17 cellular contexts compared by ENCODE assay signal in genomic region chr16:69407702-69408323, GRCh38. TPM values are rescaled to one million over a fixed set of nuclear protein-coding genes. Genes with fewer than 3 reads are reported as not detected.
A peak's percentile ranks its signal among the peaks of the same experiment; 100 is the strongest.
DNase-seq lines count a peak whose midpoint lies in the region; ATAC-seq, FAIRE-seq and TF ChIP-seq lines count a peak whose summit lies in the region.
"Had no signal": no experiment of that assay in that cellular context is flagged by ENCODE, and none has a peak within 500 bp of the region (broad histone marks: within the 10 kb centered on the region; RNA-seq: fewer than 3 reads in every experiment).

No MANE protein-coding gene starts in this region.

- H3K4me1 ChIP-seq in left ventricle myocardium inferior = peaks cover 42% of the 10 kb centered on the region
- H3K4me1 ChIP-seq in neural progenitor cell = no peaks in the 10 kb centered on the region

- H3K27ac Mint-ChIP-seq in brain (peak overlapping the region in 3 of 5 experiments; percentile 49 to 79 (median 67)), neural progenitor cell (peak overlapping the region; percentile 79)
- H3K27ac Mint-ChIP-seq in activated T-helper 2 cell treated with anti-CD3 and anti-CD28 coated beads, Interferon-gamma antibody, Interleukin-2, Interleukin-4, amounts not matched to agents 10 μg/mL and 5 μg/mL and 100 μg/mL, durations not matched to agents 14 hours and 24 hours and 36 hours = no peak overlapping the region

- H4K20me1 ChIP-seq in neural progenitor cell (ENCODE audit: low read depth) = no peaks in the 10 kb centered on the region

- no peak overlapping the region for H3K4me2 ChIP-seq in neural progenitor cell

- H3K4me1 Mint-ChIP-seq in brain (peaks cover 24% of the 10 kb centered on the region), neural progenitor cell (peaks cover 23% of the 10 kb centered on the region)
- H3K4me1 Mint-ChIP-seq in activated T-helper 2 cell treated with anti-CD3 and anti-CD28 coated beads, Interferon-gamma antibody, Interleukin-2, Interleukin-4, amounts not matched to agents 10 μg/mL and 5 μg/mL and 100 μg/mL, durations not matched to agents 14 hours and 24 hours and 36 hours (ENCODE audit: low read depth) = peaks cover 12% of the 10 kb centered on the region

- H3K27me3 Mint-ChIP-seq in brain (no peaks in the 10 kb centered on the region), neural progenitor cell (ENCODE audit: insufficient read depth, low read depth) (no peaks in the 10 kb centered on the region)
- H3K27me3 Mint-ChIP-seq in activated T-helper 2 cell treated with anti-CD3 and anti-CD28 coated beads, Interferon-gamma antibody, Interleukin-2, Interleukin-4, amounts not matched to agents 10 μg/mL and 5 μg/mL and 100 μg/mL, durations not matched to agents 14 hours and 24 hours and 36 hours (ENCODE audit: low read depth) = no peaks in the 10 kb centered on the region

- H3K4me3 Mint-ChIP-seq in brain (peak overlapping the region in 1 of 5 experiments; percentile 18), neural progenitor cell (no peak overlapping the region)
- no peak overlapping the region for H3K4me3 Mint-ChIP-seq in activated T-helper 2 cell treated with anti-CD3 and anti-CD28 coated beads, Interferon-gamma antibody, Interleukin-2, Interleukin-4, amounts not matched to agents 10 μg/mL and 5 μg/mL and 100 μg/mL, durations not matched to agents 14 hours and 24 hours and 36 hours (ENCODE audit: low read depth)

- H3F3A ChIP-seq in neural progenitor cell (ENCODE audit: low read depth) = no peaks in the 10 kb centered on the region

- H3K9me3 Mint-ChIP-seq in brain = no peaks in the 10 kb centered on the region
- H3K9me3 Mint-ChIP-seq in neural progenitor cell = no peaks in the 10 kb centered on the region
- H3K9me3 Mint-ChIP-seq in activated T-helper 2 cell treated with anti-CD3 and anti-CD28 coated beads, Interferon-gamma antibody, Interleukin-2, Interleukin-4, amounts not matched to agents 10 μg/mL and 5 μg/mL and 100 μg/mL, durations not matched to agents 14 hours and 24 hours and 36 hours = no peaks in the 10 kb centered on the region

- FAIRE-seq in frontal cortex (lab: Jason Lieb, UNC) = no peak
- FAIRE-seq: GM12878 had no signal

- H3K27me3 ChIP-seq in left ventricle myocardium inferior (ENCODE audit: low read depth) (no peaks in the 10 kb centered on the region), neural progenitor cell (no peaks in the 10 kb centered on the region)

- H3K9me3 ChIP-seq in left ventricle myocardium inferior (replicated peaks) = no peaks in the 10 kb centered on the region
- H3K9me3 ChIP-seq in neural progenitor cell (ENCODE audit: low read depth) = no peaks in the 10 kb centered on the region

- no peaks in the 10 kb centered on the region for H3K36me3 ChIP-seq in left ventricle myocardium inferior
- H3K36me3 ChIP-seq in neural progenitor cell = no peaks in the 10 kb centered on the region

- H3K27ac ChIP-seq in left ventricle myocardium inferior (replicated peaks) = peak overlapping the region; percentile 28
- no peak overlapping the region for H3K27ac ChIP-seq in neural progenitor cell

- H3K9ac ChIP-seq in neural progenitor cell = no peak overlapping the region

- no peaks in the 10 kb centered on the region for H3K79me2 ChIP-seq in neural progenitor cell (ENCODE audit: low read depth)

- no peak for TF ChIP-seq CTCF in left ventricle myocardium inferior (IDR thresholded peaks at IDR 0.05; ENCODE audit: borderline replicate concordance)
- TF ChIP-seq CTCF in brain (conservative IDR thresholded peaks at IDR 0.05) = no peak
- no peak for TF ChIP-seq CTCF in neural progenitor cell (IDR thresholded peaks at IDR 0.05)

- DNase-seq in left ventricle myocardium inferior (no peak), left cardiac atrium (no peak), neural progenitor cell (ENCODE audit: low spot score) (no peak), frontal cortex (ENCODE audit: low spot score in 2 of 2) (no peak), SW 1271 (lab: John Stamatoyannopoulos, UW) (no peak), NCI-H2081 (lab: John Stamatoyannopoulos, UW) (no peak)
- DNase-seq in activated T-helper 2 cell treated with anti-CD3 and anti-CD28 coated beads, Interferon-gamma antibody, Interleukin-2, Interleukin-4, amounts not matched to agents 10 μg/mL and 5 μg/mL and 100 μg/mL, durations not matched to agents 14 hours and 24 hours and 36 hours (ENCODE audit: low spot score) = no peak
- DNase-seq: C1 segment of cervical spinal cord, GDM1, GOT3, KG1, NCI-H1436 treated with DMSO at 0.1 percent for 48 hours, NCI-H2107, NCI-H526 treated with DMSO at 0.1 percent for 48 hours, SHP77 treated with DMSO at 0.1 percent for 48 hours had no signal

- no peaks in the 10 kb centered on the region for H3K36me3 Mint-ChIP-seq in brain
- H3K36me3 Mint-ChIP-seq in neural progenitor cell = no peaks in the 10 kb centered on the region
- no peaks in the 10 kb centered on the region for H3K36me3 Mint-ChIP-seq in activated T-helper 2 cell treated with anti-CD3 and anti-CD28 coated beads, Interferon-gamma antibody, Interleukin-2, Interleukin-4, amounts not matched to agents 10 μg/mL and 5 μg/mL and 100 μg/mL, durations not matched to agents 14 hours and 24 hours and 36 hours (ENCODE audit: low read depth)

- no peak overlapping the region for H2AFZ ChIP-seq in neural progenitor cell (replicated peaks)

- ATAC-seq in left cardiac atrium = no peak

- intact Hi-C loops in left ventricle myocardium inferior (cut with micrococcal nuclease) = no loop called here
- intact Hi-C loops in left cardiac atrium (cut with DNase I) = loop anchor here in 1 of 2 donors (10.0 kb wide), 1 partner anchor 157 kb away; the partner anchor contains the start of gene NFAT5
- intact Hi-C loops in activated T-helper 2 cell treated with anti-CD3 and anti-CD28 coated beads, Interferon-gamma antibody, Interleukin-2, Interleukin-4, amounts not matched to agents 10 μg/mL and 5 μg/mL and 100 μg/mL, durations not matched to agents 14 hours and 24 hours and 36 hours (cut with micrococcal nuclease) = no loop called here

- H3K4me3 ChIP-seq in left ventricle myocardium inferior = no peak overlapping the region
- no peak overlapping the region for H3K4me3 ChIP-seq in neural progenitor cell
- H3K4me3 ChIP-seq: GM12878 had no signal

RNA-seq across cellular contexts. Expression of gene CYB5B, which starts 16.6 kb away (rescaled TPM):
- total RNA-seq in left ventricle myocardium inferior = 69.0 TPM
- 10 to 100 TPM; 60.8 to 62.0 TPM for total RNA-seq in left cardiac atrium
- 138 TPM for polyA plus RNA-seq in brain (ENCODE audit: insufficient read depth, low read depth, low replicate concordance)
- 67.9 and 108 TPM in 2 replicates for total RNA-seq in neural progenitor cell (ENCODE audit: low replicate concordance)
- 49.3 TPM for total RNA-seq in frontal cortex
- total RNA-seq in activated T-helper 2 cell treated with anti-CD3 and anti-CD28 coated beads, Interferon-gamma antibody, Interleukin-2, Interleukin-4, amounts not matched to agents 10 μg/mL and 5 μg/mL and 100 μg/mL, durations not matched to agents 14 hours and 24 hours and 36 hours = 201 and 204 TPM in 2 replicates

RNA-seq across cellular contexts. Expression of gene TERF2, which starts 22.0 kb away (rescaled TPM):
- total RNA-seq in left ventricle myocardium inferior (25.0 TPM), left cardiac atrium (10 to 100 TPM; 22.6 to 26.6 TPM), neural progenitor cell (ENCODE audit: low replicate concordance) (26.8 and 57.5 TPM in 2 replicates), frontal cortex (110 TPM)
- polyA plus RNA-seq in brain (ENCODE audit: insufficient read depth, low read depth, low replicate concordance) = 48.4 TPM
- total RNA-seq in activated T-helper 2 cell treated with anti-CD3 and anti-CD28 coated beads, Interferon-gamma antibody, Interleukin-2, Interleukin-4, amounts not matched to agents 10 μg/mL and 5 μg/mL and 100 μg/mL, durations not matched to agents 14 hours and 24 hours and 36 hours = 56.0 and 61.9 TPM in 2 replicates

RNA-seq across cellular contexts. Expression of gene TMED6, which starts 56.2 kb away (rescaled TPM):
- total RNA-seq in left ventricle myocardium inferior (not detected), left cardiac atrium (under 1 TPM in 1 of 2 donors, not detected in 1; 0.37 TPM), neural progenitor cell (ENCODE audit: low replicate concordance) (not detected in 2 replicates), frontal cortex (not detected)
- not detected for polyA plus RNA-seq in brain (ENCODE audit: insufficient read depth, low read depth, low replicate concordance)
- total RNA-seq in activated T-helper 2 cell treated with anti-CD3 and anti-CD28 coated beads, Interferon-gamma antibody, Interleukin-2, Interleukin-4, amounts not matched to agents 10 μg/mL and 5 μg/mL and 100 μg/mL, durations not matched to agents 14 hours and 24 hours and 36 hours = 1.8 and 1.9 TPM in 2 replicates
